In the genomic region with DNA sequence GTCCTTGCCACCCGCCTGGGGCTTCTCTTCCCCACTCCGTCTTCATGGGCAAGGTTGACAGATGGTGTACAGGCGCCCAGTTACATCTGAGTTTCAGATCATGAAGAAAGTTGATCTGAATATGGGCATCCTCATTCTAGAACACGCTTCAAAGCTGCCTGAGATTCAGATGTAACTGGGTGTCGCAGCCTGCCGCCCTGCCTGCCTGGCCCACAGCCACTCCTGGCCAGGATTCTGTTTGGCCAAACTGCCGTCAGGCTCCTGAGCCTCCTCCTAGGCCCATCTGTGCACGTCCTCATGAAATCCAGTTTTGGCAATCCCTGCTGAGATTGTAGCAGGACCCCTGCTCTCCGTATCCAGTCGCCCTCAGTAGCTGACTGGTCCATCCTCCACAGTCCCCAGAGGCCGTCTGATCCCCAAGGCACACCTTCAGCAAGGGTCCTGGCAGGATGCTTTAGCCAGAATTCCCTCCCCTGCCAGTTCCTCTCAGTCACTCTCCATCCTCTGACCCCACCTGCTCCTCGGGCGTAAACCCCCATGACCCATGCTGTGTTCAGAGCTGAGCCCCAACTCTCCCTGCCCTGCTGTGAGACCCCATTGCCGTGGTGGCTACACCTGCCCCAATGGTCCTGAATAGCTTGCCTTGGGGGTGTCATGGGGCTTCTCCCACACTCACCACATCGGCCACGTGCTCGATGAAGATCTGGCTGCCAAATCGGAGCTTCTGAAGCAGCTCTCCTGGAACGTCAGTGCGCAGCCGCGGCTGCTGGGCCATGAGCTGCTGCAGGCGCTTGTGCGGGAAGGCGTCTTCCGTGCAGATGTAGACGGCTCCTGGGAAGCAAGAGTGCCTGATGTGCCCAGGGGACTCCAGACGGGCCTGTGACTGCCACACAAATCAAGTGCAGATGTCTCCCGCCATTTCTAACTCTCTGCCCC, we compare ENCODE assay signal across 15 cellular contexts.
DNase-seq lines count a peak whose midpoint lies in the region; ATAC-seq lines count a peak whose summit lies in the region.
"Had no signal": no experiment of that assay in that cellular context is flagged by ENCODE, and none has a peak within 500 bp of the region (broad histone marks: within the 10 kb centered on the region; RNA-seq: fewer than 3 reads in every experiment).

No MANE protein-coding gene starts in this region.

- H3K27me3 Mint-ChIP-seq in activated naive CD4-positive, alpha-beta T cell treated with anti-CD3 and anti-CD28 coated beads, Interleukin-2, amount 50 U/mL, for 24 hours = no peaks in the 10 kb centered on the region
- no peaks in the 10 kb centered on the region for H3K27me3 Mint-ChIP-seq in dendritic cell treated with granulocyte-macrophage colony-stimulating factor and Interleukin-4, amounts not matched to agents 40 ng/mL and 50 ng/mL, for 4 days
- H3K27me3 Mint-ChIP-seq: stimulated activated naive CD8-positive, alpha-beta T cell treated with anti-CD3 and anti-CD28 coated beads, Interleukin-15, Interleukin-2, amounts not matched to agents 100 ng/mL and 50 ng/mL, for 24 hours had no signal

- intact Hi-C loops in dendritic cell treated with granulocyte-macrophage colony-stimulating factor and Interleukin-4, amounts not matched to agents 40 ng/mL and 50 ng/mL, for 4 days (cut with micrococcal nuclease) = no loop called here

- H3K36me3 Mint-ChIP-seq in activated naive CD4-positive, alpha-beta T cell treated with anti-CD3 and anti-CD28 coated beads, Interleukin-2, amount 50 U/mL, for 24 hours = no peaks in the 10 kb centered on the region
- peaks cover 100% of the 10 kb centered on the region for H3K36me3 Mint-ChIP-seq in dendritic cell treated with granulocyte-macrophage colony-stimulating factor and Interleukin-4, amounts not matched to agents 40 ng/mL and 50 ng/mL, for 4 days (ENCODE audit: low read depth)
- H3K36me3 Mint-ChIP-seq in stimulated activated effector memory CD8-positive, alpha-beta T cell treated with anti-CD3 and anti-CD28 coated beads, Interleukin-12 subunit alpha, Interleukin-12 subunit beta, amount 100 ng/mL, for 72 hours = peaks cover 75% of the 10 kb centered on the region

- peak overlapping the region; percentile 65 for H3K27ac Mint-ChIP-seq in activated naive CD4-positive, alpha-beta T cell treated with anti-CD3 and anti-CD28 coated beads, Interleukin-2, amount 50 U/mL, for 24 hours
- peak overlapping the region; percentile 28 for H3K27ac Mint-ChIP-seq in dendritic cell treated with granulocyte-macrophage colony-stimulating factor and Interleukin-4, amounts not matched to agents 40 ng/mL and 50 ng/mL, for 4 days
- peak overlapping the region; percentile 79 for H3K27ac Mint-ChIP-seq in stimulated activated effector memory CD8-positive, alpha-beta T cell treated with anti-CD3 and anti-CD28 coated beads, Interleukin-12 subunit alpha, Interleukin-12 subunit beta, amount 100 ng/mL, for 72 hours
- H3K27ac Mint-ChIP-seq: stimulated activated naive CD8-positive, alpha-beta T cell treated with anti-CD3 and anti-CD28 coated beads, Interleukin-15, Interleukin-2, amounts not matched to agents 100 ng/mL and 50 ng/mL, for 24 hours had no signal

- ATAC-seq in stimulated activated effector memory CD8-positive, alpha-beta T cell treated with anti-CD3 and anti-CD28 coated beads, Interleukin-12 subunit alpha, Interleukin-12 subunit beta, amount 100 ng/mL, for 72 hours = no peak
- ATAC-seq in HG03139 (IDR thresholded peaks at IDR 0.05; ENCODE audit: unreplicated experiment) = no peak
- ATAC-seq in HG03469 (IDR thresholded peaks at IDR 0.05; ENCODE audit: unreplicated experiment) = no peak
- ATAC-seq: HCT116 had no signal

- no peaks in the 10 kb centered on the region for H3K9me3 Mint-ChIP-seq in activated naive CD4-positive, alpha-beta T cell treated with anti-CD3 and anti-CD28 coated beads, Interleukin-2, amount 50 U/mL, for 24 hours
- H3K9me3 Mint-ChIP-seq in dendritic cell treated with granulocyte-macrophage colony-stimulating factor and Interleukin-4, amounts not matched to agents 40 ng/mL and 50 ng/mL, for 4 days = no peaks in the 10 kb centered on the region
- no peaks in the 10 kb centered on the region for H3K9me3 Mint-ChIP-seq in stimulated activated effector memory CD8-positive, alpha-beta T cell treated with anti-CD3 and anti-CD28 coated beads, Interleukin-12 subunit alpha, Interleukin-12 subunit beta, amount 100 ng/mL, for 72 hours
- H3K9me3 Mint-ChIP-seq: stimulated activated naive CD8-positive, alpha-beta T cell treated with anti-CD3 and anti-CD28 coated beads, Interleukin-15, Interleukin-2, amounts not matched to agents 100 ng/mL and 50 ng/mL, for 24 hours had no signal

- H3K4me1 Mint-ChIP-seq in activated naive CD4-positive, alpha-beta T cell treated with anti-CD3 and anti-CD28 coated beads, Interleukin-2, amount 50 U/mL, for 24 hours = no peaks in the 10 kb centered on the region
- H3K4me1 Mint-ChIP-seq in dendritic cell treated with granulocyte-macrophage colony-stimulating factor and Interleukin-4, amounts not matched to agents 40 ng/mL and 50 ng/mL, for 4 days (ENCODE audit: low read depth) = peaks cover 43% of the 10 kb centered on the region
- H3K4me1 Mint-ChIP-seq in stimulated activated effector memory CD8-positive, alpha-beta T cell treated with anti-CD3 and anti-CD28 coated beads, Interleukin-12 subunit alpha, Interleukin-12 subunit beta, amount 100 ng/mL, for 72 hours = peaks cover 6% of the 10 kb centered on the region

- DNase-seq in activated naive CD4-positive, alpha-beta T cell treated with Interleukin-2 at 50 U/mL for 16 hours = no peak
- DNase-seq in NCI-H446 treated with DMSO at 0.1 percent for 48 hours (lab: John Stamatoyannopoulos, UW) (peak; percentile 80), NCI-H526 treated with DMSO at 0.1 percent for 48 hours (lab: John Stamatoyannopoulos, UW) (no peak)
- DNase-seq in stimulated activated effector memory CD8-positive, alpha-beta T cell treated with anti-CD3 and anti-CD28 coated beads, Interleukin-12 subunit alpha, Interleukin-12 subunit beta, amount 100 ng/mL, for 72 hours (ENCODE audit: low spot score in 2 of 2) = no peak
- DNase-seq: activated CD4-positive, alpha-beta T cell treated with anti-CD3 and anti-CD28 coated beads, Interleukin-2, amount 50 U/mL, for 48 hours; activated effector memory CD4-positive, alpha-beta T cell treated with Interleukin-2 at 50 U/mL for 16 hours; mammary epithelial cell; NCI-H2029; NCI-H774 had no signal

- H3K4me3 Mint-ChIP-seq in activated naive CD4-positive, alpha-beta T cell treated with anti-CD3 and anti-CD28 coated beads, Interleukin-2, amount 50 U/mL, for 24 hours = no peak overlapping the region
- H3K4me3 Mint-ChIP-seq in dendritic cell treated with granulocyte-macrophage colony-stimulating factor and Interleukin-4, amounts not matched to agents 40 ng/mL and 50 ng/mL, for 4 days = no peak overlapping the region
- H3K4me3 Mint-ChIP-seq in stimulated activated effector memory CD8-positive, alpha-beta T cell treated with anti-CD3 and anti-CD28 coated beads, Interleukin-12 subunit alpha, Interleukin-12 subunit beta, amount 100 ng/mL, for 72 hours = no peak overlapping the region
- H3K4me3 Mint-ChIP-seq: stimulated activated naive CD8-positive, alpha-beta T cell treated with anti-CD3 and anti-CD28 coated beads, Interleukin-15, Interleukin-2, amounts not matched to agents 100 ng/mL and 50 ng/mL, for 24 hours had no signal

Comparison
In these comparisons a context has a peak if more than half of its experiments do, and no peak if none do; other contexts are left out.
1. H3K27ac Mint-ChIP-seq: peak in every context shown above with its lines; median percentile 79 in stimulated activated effector memory CD8-positive, alpha-beta T cell treated with anti-CD3 and anti-CD28 coated beads, Interleukin-12 subunit alpha, Interleukin-12 subunit beta, amount 100 ng/mL, for 72 hours; 65 in activated naive CD4-positive, alpha-beta T cell treated with anti-CD3 and anti-CD28 coated beads, Interleukin-2, amount 50 U/mL, for 24 hours; 28 in dendritic cell treated with granulocyte-macrophage colony-stimulating factor and Interleukin-4, amounts not matched to agents 40 ng/mL and 50 ng/mL, for 4 days.